ENCODE assay signal across 9 cellular contexts in genomic region chr17:31580331-31581021, GRCh38.
DNase-seq lines count a peak whose midpoint lies in the region; TF ChIP-seq lines count a peak whose summit lies in the region.
"Had no signal": no experiment of that assay in that cellular context is flagged by ENCODE, and none has a peak within 500 bp of the region (broad histone marks: within the 10 kb centered on the region; RNA-seq: fewer than 3 reads in every experiment).

No MANE protein-coding gene starts in this region.

- peaks cover 50% of the 10 kb centered on the region for H3K79me2 ChIP-seq in fibroblast of lung (ENCODE audit: control insufficient read depth, insufficient read depth, low read length)

- H3K4me3 ChIP-seq in fibroblast of lung (replicated peaks in 1 of 4; ENCODE audit: control extremely low read depth in 1 of 4, insufficient read depth in 1 of 4, low read depth in 3 of 4, low read length in 4 of 4) = no peak overlapping the region
- H3K4me3 ChIP-seq: cardiac muscle cell had no signal

- no peaks in the 10 kb centered on the region for H3K9me3 ChIP-seq in fibroblast of lung (ENCODE audit: control insufficient read depth, insufficient read depth, low read depth, low read length)

- no peaks in the 10 kb centered on the region for H3K27me3 ChIP-seq in fibroblast of lung (ENCODE audit: control insufficient read depth, insufficient read depth, low read length)
- H3K27me3 ChIP-seq: cardiac muscle cell had no signal

- peak overlapping the region; percentile 76 for H3K27ac ChIP-seq in fibroblast of lung (ENCODE audit: insufficient read depth, low read length)
- H3K27ac ChIP-seq: cardiac muscle cell had no signal

- H3K4me1 ChIP-seq in fibroblast of lung (ENCODE audit: control insufficient read depth, extremely low read depth, insufficient read depth, low read length) = peaks cover 32% of the 10 kb centered on the region

- DNase-seq in EH (ENCODE audit: low read depth) (peak; percentile 80), fibroblast of lung (ENCODE audit: low read depth in 2 of 2) (peak; percentile 85 to 86), putamen (ENCODE audit: low spot score) (peak; percentile 23), NCI-H2196 (lab: John Stamatoyannopoulos, UW; ENCODE audit: unreplicated experiment) (no peak), DMS79 (lab: John Stamatoyannopoulos, UW) (no peak), NCI-H748 (lab: John Stamatoyannopoulos, UW; ENCODE audit: unreplicated experiment) (no peak)
- DNase-seq in stimulated activated CD4-positive, alpha-beta T cell treated with anti-CD3 and anti-CD28 coated beads, Interleukin-1b, Interleukin-23, amount 100 ng/mL, for 48 hours = no peak

- H3K36me3 ChIP-seq in fibroblast of lung (ENCODE audit: control insufficient read depth, insufficient read depth, low read length) = peaks cover 8% of the 10 kb centered on the region
- H3K36me3 ChIP-seq: cardiac muscle cell had no signal

- H4K20me1 ChIP-seq in fibroblast of lung (ENCODE audit: control insufficient read depth, extremely low read depth, insufficient read depth, low read length) = no peaks in the 10 kb centered on the region

- TF ChIP-seq CTCF in fibroblast of lung (conservative IDR thresholded peaks at IDR 0.05 in 1 of 2, IDR thresholded peaks at IDR 0.05 in 1 of 2; ENCODE audit: low read depth in 1 of 2, low read length in 2 of 2) = no peak

- H3K4me2 ChIP-seq in fibroblast of lung (ENCODE audit: extremely low read depth, insufficient read depth, low read length) = peak overlapping the region; percentile 49

- H3K9ac ChIP-seq in fibroblast of lung (ENCODE audit: insufficient read depth, low read length) = no peak overlapping the region

- H2AFZ ChIP-seq in fibroblast of lung (ENCODE audit: low read length) = no peak overlapping the region

TF ChIP-seq in PFSK-1, 5 proteins besides CTCF, POLR2A, EP300 and RAD21:
- TF ChIP-seq SIN3A (IDR thresholded peaks at IDR 0.05; ENCODE audit: borderline replicate concordance, insufficient read depth, low read length) (no peak), TAF1 (IDR thresholded peaks at IDR 0.05; ENCODE audit: borderline replicate concordance, insufficient read depth, low read length) (0 out of 2 replicates have a peak, but pooled peaks have one; percentile 23), FOXP2 (optimal IDR thresholded peaks at IDR 0.05; ENCODE audit: borderline replicate concordance, extremely low read depth, extremely low read length, insufficient read depth) (peak; percentile 10), REST (IDR thresholded peaks at IDR 0.05; ENCODE audit: insufficient read depth in 1 of 2, low read depth in 2 of 2, low read length in 2 of 2) (0 out of 4 replicates have a peak, but pooled peaks of 1 of the 2 experiments have one; percentile 11), POLR2AphosphoS5 (IDR thresholded peaks at IDR 0.05; ENCODE audit: low read depth, low read length) (no peak)

Comparison
In these comparisons a context has a peak if more than half of its experiments do, and no peak if none do; other contexts are left out.
1. DNase-seq: peak in EH (single experiment), fibroblast of lung (2 of 2) and putamen (single experiment); none in NCI-H2196 (single experiment), DMS79 (single experiment), stimulated activated CD4-positive, alpha-beta T cell treated with anti-CD3 and anti-CD28 coated beads, Interleukin-1b, Interleukin-23, amount 100 ng/mL, for 48 hours (single experiment) and NCI-H748 (single experiment).